ENCODE assay signal across 34 cellular contexts in genomic region chr2:16548036-16548435, GRCh38.
"Had no signal": no experiment of that assay in that cellular context is flagged by ENCODE, and none has a peak within 500 bp of the region (broad histone marks: within the 10 kb centered on the region; RNA-seq: fewer than 3 reads in every experiment).

No MANE protein-coding gene starts in this region.

- ATAC-seq: activated naive CD4-positive, alpha-beta T cell treated with anti-CD3 and anti-CD28 coated beads, Interleukin-2, amount 50 U/mL, for 72 hours; activated naive CD8-positive, alpha-beta T cell treated with anti-CD3 and anti-CD28 coated beads, Interleukin-2, amount 50 U/mL, for 24 hours; activated T-cell treated with anti-CD3 and anti-CD28 coated beads, Interleukin-2, amount 50 U/mL, for 4 hours; activated T-cell treated with anti-CD3 and anti-CD28 coated beads, Interleukin-2, amount 50 U/mL, for 72 hours; activated T-helper 17 cell treated with anti-CD3 and anti-CD28 coated beads, Interleukin-2, amount 50 U/mL, for 72 hours; body of pancreas had no signal

- DNase-seq: activated effector memory CD4-positive, alpha-beta T cell treated with anti-CD3 and anti-CD28 coated beads, Interleukin-2, amount 50 U/mL, for 16 hours; activated effector memory CD4-positive, alpha-beta T cell treated with Interleukin-2 at 50 U/mL for 16 hours; activated gamma-delta T cell; activated gamma-delta T cell treated with Interleukin-2 at 50 U/mL for 16 hours; activated naive CD4-positive, alpha-beta T cell; activated naive CD4-positive, alpha-beta T cell treated with anti-CD3 and anti-CD28 coated beads for 36 hours; activated naive CD4-positive, alpha-beta T cell treated with anti-CD3 and anti-CD28 coated beads, Interleukin-2, amount 10 ng/mL, durations not matched to agents 7 days and 5 days; activated naive CD4-positive, alpha-beta T cell treated with anti-CD3 and anti-CD28 coated beads, Interleukin-2, amount 50 U/mL, for 16 hours; activated naive CD4-positive, alpha-beta T cell treated with Interleukin-2 at 50 U/mL for 16 hours; activated naive CD8-positive, alpha-beta T cell treated with anti-CD3 and anti-CD28 coated beads for 36 hours; activated naive CD8-positive, alpha-beta T cell treated with anti-CD3 and anti-CD28 coated beads, Interleukin-2, amount 10 ng/mL, durations not matched to agents 7 days and 5 days; activated naive CD8-positive, alpha-beta T cell treated with anti-CD3 and anti-CD28 coated beads, Interleukin-2, amount 50 U/mL, for 24 hours; activated T-cell treated with anti-CD3 and anti-CD28 coated beads, Interleukin-2, amount 50 U/mL, for 1 hour; activated T-cell treated with anti-CD3 and anti-CD28 coated beads, Interleukin-2, amount 50 U/mL, for 24 hours; activated T-cell treated with anti-CD3 and anti-CD28 coated beads, Interleukin-2, amount 50 U/mL, for 4 hours; activated T-cell treated with anti-CD3 and anti-CD28 coated beads, Interleukin-2, amount 50 U/mL, for 48 hours; activated T-cell treated with anti-CD3 and anti-CD28 coated beads, Interleukin-2, amount 50 U/mL, for 72 hours; adrenal gland; amniotic stem cell; amygdala; anterior cingulate cortex; aorta; body of pancreas; brain microvascular endothelial cell; caudate nucleus; central memory CD4-positive, alpha-beta T cell; cerebellar nuclear complex had no signal

- H3K9me3 ChIP-seq: adrenal gland, ascending aorta, body of pancreas, breast epithelium had no signal

- FAIRE-seq: astrocyte, bronchial epithelial cell had no signal

- H3K27me3 ChIP-seq: adrenal gland, ascending aorta, body of pancreas, brain microvascular endothelial cell, breast epithelium, cardiac muscle cell had no signal

- H3K27ac ChIP-seq: adrenal gland, ascending aorta, body of pancreas, brain microvascular endothelial cell, breast epithelium, cardiac muscle cell had no signal

- H3K4me1 ChIP-seq: adrenal gland, ascending aorta, body of pancreas, breast epithelium had no signal

- H3K4me3 ChIP-seq: adrenal gland, ascending aorta, body of pancreas, breast epithelium, cardiac muscle cell had no signal

- H3K36me3 ChIP-seq: brain microvascular endothelial cell, breast epithelium, cardiac muscle cell had no signal
